Comparison of ENCODE assay signal across 25 cellular contexts in genomic region chr7:140439359-140439758, GRCh38. TPM values are rescaled to one million over a fixed set of nuclear protein-coding genes. Genes with fewer than 3 reads are reported as not detected.
DNase-seq lines count a peak whose midpoint lies in the region; ATAC-seq, FAIRE-seq and TF ChIP-seq lines count a peak whose summit lies in the region.
"Had no signal": no experiment of that assay in that cellular context is flagged by ENCODE, and none has a peak within 500 bp of the region (broad histone marks: within the 10 kb centered on the region; RNA-seq: fewer than 3 reads in every experiment).

No MANE protein-coding gene starts in this region.

- no peak overlapping the region for H3K4ac ChIP-seq in H1 (replicated peaks; ENCODE audit: insufficient read length, low read depth, low read length)

- H2BK20ac ChIP-seq in H1 (ENCODE audit: low read length) = no peak overlapping the region

- H3K23ac ChIP-seq in H1 (ENCODE audit: insufficient read length) = no peak overlapping the region

- no peaks in the 10 kb centered on the region for H3K9me3 ChIP-seq in H1 (ENCODE audit: insufficient read depth in 2 of 2, low read depth in 1 of 2, low read length in 1 of 2)
- H3K9me3 ChIP-seq: gastrocnemius medialis, prostate gland, thoracic aorta had no signal

- H3K27ac ChIP-seq in H1 (ENCODE audit: low read depth, low read length) = no peak overlapping the region
- H3K27ac ChIP-seq: gastrocnemius medialis, neural progenitor cell, prostate gland, thoracic aorta had no signal

- H2AFZ ChIP-seq in H1 (ENCODE audit: low read length) = no peak overlapping the region
- H2AFZ ChIP-seq: neural progenitor cell had no signal

- no peak for TF ChIP-seq POLR2A in H1 (IDR thresholded peaks at IDR 0.05; ENCODE audit: control extremely low read depth in 1 of 2, low read depth in 2 of 2, low read length in 2 of 2)

- no peaks in the 10 kb centered on the region for H3K36me3 ChIP-seq in H1 (ENCODE audit: control insufficient read depth in 2 of 4, insufficient read depth in 4 of 4, low read length in 3 of 4)
- H3K36me3 ChIP-seq: gastrocnemius medialis, neural progenitor cell, prostate gland, thoracic aorta had no signal

- H3K9me3 Mint-ChIP-seq in T-helper 2 cell treated with Interferon-gamma antibody and Interleukin-4, amounts not matched to agents 5 μg/mL and 100 μg/mL, for 36 hours = no peaks in the 10 kb centered on the region
- H3K9me3 Mint-ChIP-seq: neural progenitor cell had no signal

- peaks cover 2% of the 10 kb centered on the region for H3K36me3 Mint-ChIP-seq in T-helper 2 cell treated with Interferon-gamma antibody and Interleukin-4, amounts not matched to agents 5 μg/mL and 100 μg/mL, for 36 hours (ENCODE audit: low read depth)

- H3K18ac ChIP-seq in H1 (ENCODE audit: extremely low read depth, low read length) = no peak overlapping the region

- CTCF ChIA-PET in H1 (lab: Charles Lee; ENCODE audit: partially characterized antibody) = interaction anchor here (1.0 to 1.5 kb wide), 5 partner anchors 10 to 837 kb away, joined by 3 to 5 read pairs (median 3); no protein-coding TSS in a partner anchor

- no peak for TF ChIP-seq EP300 in H1 (IDR thresholded peaks at IDR 0.05; ENCODE audit: borderline replicate concordance in 1 of 2, low read depth in 2 of 2, low read length in 2 of 2)

- no peak overlapping the region for H3K4me3 ChIP-seq in H1 (ENCODE audit: extremely low read depth in 1 of 4, insufficient read depth in 2 of 4, low read depth in 3 of 4, low read length in 4 of 4)
- H3K4me3 ChIP-seq: gastrocnemius medialis, neural progenitor cell, prostate gland, smooth muscle cell, thoracic aorta had no signal

- no peak overlapping the region for H3K4me3 Mint-ChIP-seq in T-helper 2 cell treated with Interferon-gamma antibody and Interleukin-4, amounts not matched to agents 5 μg/mL and 100 μg/mL, for 36 hours
- H3K4me3 Mint-ChIP-seq: neural progenitor cell had no signal

- no peak overlapping the region for H4K91ac ChIP-seq in H1 (replicated peaks; ENCODE audit: insufficient read length, low read length)

- H3K4me1 Mint-ChIP-seq in T-helper 2 cell treated with Interferon-gamma antibody and Interleukin-4, amounts not matched to agents 5 μg/mL and 100 μg/mL, for 36 hours (ENCODE audit: low read depth) = peaks cover 9% of the 10 kb centered on the region
- H3K4me1 Mint-ChIP-seq: neural progenitor cell had no signal

- no peak overlapping the region for H2BK120ac ChIP-seq in H1 (replicated peaks; ENCODE audit: low read depth, low read length)

- H3K79me1 ChIP-seq in H1 (ENCODE audit: low read depth, low read length) = no peaks in the 10 kb centered on the region

- H3K27me3 Mint-ChIP-seq in T-helper 2 cell treated with Interferon-gamma antibody and Interleukin-4, amounts not matched to agents 5 μg/mL and 100 μg/mL, for 36 hours (ENCODE audit: low read depth) = no peaks in the 10 kb centered on the region

- ATAC-seq in GM18867 (IDR thresholded peaks at IDR 0.05; ENCODE audit: unreplicated experiment) (peak; percentile 91), HG02852 (IDR thresholded peaks at IDR 0.05; ENCODE audit: unreplicated experiment) (peak; percentile 81)
- ATAC-seq: gastrocnemius medialis, left cardiac atrium had no signal

- TF ChIP-seq CTCF in H1 (IDR thresholded peaks at IDR 0.05; ENCODE audit: control extremely low read depth in 1 of 3, insufficient read depth in 1 of 3, low read depth in 1 of 3, low read length in 3 of 3) = no peak

- POLR2A ChIA-PET in H1 (lab: Charles Lee; ENCODE audit: partially characterized antibody) = interaction anchor here (1.0 kb wide), 1 partner anchor 11 kb away, joined by 4 read pairs; no protein-coding TSS in a partner anchor

- H4K20me1 ChIP-seq in H1 (replicated peaks in 1 of 2; ENCODE audit: control insufficient read depth in 1 of 2, insufficient read depth in 2 of 2, low read length in 2 of 2) = no peaks in the 10 kb centered on the region

- peak; percentile 24 for FAIRE-seq in H1 (lab: Jason Lieb, UNC)
- FAIRE-seq: D721Med had no signal

- TF ChIP-seq RAD21 in H1 (IDR thresholded peaks at IDR 0.05 in 1 of 2, conservative IDR thresholded peaks at IDR 0.05 in 1 of 2; ENCODE audit: low read depth in 2 of 2, low read length in 2 of 2) = no peak

- 92% methylated on average over 3 of the region's 3 CpGs; no CpG with 5 or more reads in 1 of the 2 experiments for WGBS in H1 (ENCODE audit: extremely low coverage in 1 of 2, insufficient coverage in 1 of 2, insufficient read length in 1 of 2, insufficient replicate concordance in 2 of 2, low coverage in 1 of 2, low lambda C conversion rate in 2 of 2, missing lambda C conversion rate in 1 of 2), 2 experiments

- no peak overlapping the region for H4K5ac ChIP-seq in H1 (ENCODE audit: insufficient read length, low read depth, low read length)

- no peak overlapping the region for H3K14ac ChIP-seq in H1 (ENCODE audit: insufficient read length)

- no peak overlapping the region for H3K9ac ChIP-seq in H1 (replicated peaks in 1 of 4; ENCODE audit: extremely low read depth in 1 of 4, low read depth in 3 of 4, low read length in 3 of 4)
- H3K9ac ChIP-seq: neural progenitor cell had no signal

- H2BK5ac ChIP-seq in H1 (ENCODE audit: low read depth, low read length) = no peak overlapping the region

- no peak overlapping the region for H2AK5ac ChIP-seq in H1 (ENCODE audit: low read depth, low read length)

- no peak overlapping the region for H3K4me2 ChIP-seq in H1 (ENCODE audit: insufficient read depth in 1 of 2, low read depth in 2 of 2, low read length in 2 of 2)
- H3K4me2 ChIP-seq: neural progenitor cell, smooth muscle cell had no signal

- no peak overlapping the region for H4K8ac ChIP-seq in H1 (ENCODE audit: extremely low read depth, insufficient read depth, low read length)

- H3K27me3 ChIP-seq in H1 (replicated peaks in 1 of 4; ENCODE audit: control insufficient read depth in 3 of 4, extremely low read depth in 1 of 4, insufficient read depth in 3 of 4, low read length in 3 of 4) = no peaks in the 10 kb centered on the region
- H3K27me3 ChIP-seq: gastrocnemius medialis, neural progenitor cell had no signal

- peak overlapping the region; percentile 15 for H3K27ac Mint-ChIP-seq in T-helper 2 cell treated with Interferon-gamma antibody and Interleukin-4, amounts not matched to agents 5 μg/mL and 100 μg/mL, for 36 hours
- H3K27ac Mint-ChIP-seq: neural progenitor cell had no signal

- no peaks in the 10 kb centered on the region for H3K4me1 ChIP-seq in H1 (replicated peaks in 1 of 4; ENCODE audit: control insufficient read depth in 3 of 4, insufficient read depth in 4 of 4, low read length in 3 of 4)
- H3K4me1 ChIP-seq: gastrocnemius medialis, neural progenitor cell, prostate gland had no signal

- H3K79me2 ChIP-seq in H1 (ENCODE audit: control insufficient read depth in 1 of 2, insufficient read depth in 2 of 2, low read length in 2 of 2) = no peaks in the 10 kb centered on the region

- no peak overlapping the region for H2BK15ac ChIP-seq in H1 (ENCODE audit: low read length)

- no peak overlapping the region for H2BK12ac ChIP-seq in H1 (ENCODE audit: low read depth, low read length)

- H3K23me2 ChIP-seq in H1 (ENCODE audit: low read depth, low read length) = no peaks in the 10 kb centered on the region; the same call in 1 of the 2 replicates

- H3K56ac ChIP-seq in H1 (replicated peaks; ENCODE audit: insufficient read length, low read depth, low read length) = no peak overlapping the region

- DNase-seq in T-helper 2 cell treated with Interferon-gamma antibody and Interleukin-4, amounts not matched to agents 5 μg/mL and 100 μg/mL, for 36 hours (ENCODE audit: low spot score) = no peak
- no peak for DNase-seq in T-helper 2 cell
- no peak for DNase-seq in H1 (ENCODE audit: low read depth in 1 of 2, low spot score in 2 of 2)
- no peak for DNase-seq in COR-L47 (lab: John Stamatoyannopoulos, UW)
- DNase-seq in HuH-7 (ENCODE audit: low spot score) = no peak
- DNase-seq in D341Med (ENCODE audit: low spot score) = no peak
- DNase-seq: activated effector memory CD4-positive, alpha-beta T cell treated with anti-CD3 and anti-CD28 coated beads, Interleukin-2, amount 50 U/mL, for 16 hours; amygdala; gastrocnemius medialis; KBM-7; left cardiac atrium; midbrain; NCI-H2029; NCI-H524; Right ventricle myocardium superior; stimulated activated CD8-positive, alpha-beta memory T cell treated with anti-CD3 and anti-CD28 coated beads, Interleukin-4, amount 100 ng/mL, for 48 hours had no signal

TF ChIP-seq in H1, 55 proteins besides CTCF, POLR2A, EP300 and RAD21 (continues in another document):
- TF ChIP-seq KDM5A (IDR thresholded peaks at IDR 0.05; ENCODE audit: low read length) (no peak), TAF7 (optimal IDR thresholded peaks at IDR 0.05; ENCODE audit: borderline replicate concordance, low read depth, low read length) (no peak)

RNA-seq across cellular contexts. Expression of gene RAB19, which starts 35.5 kb away (rescaled TPM):
- total RNA-seq in H1 (2021; fragmentation: NEBNext Ultra II Directional; extraction: Animal tissue kit (Norgen Biotek cat#: 25700)) = 9.8 TPM in 2 replicates
- polyA plus RNA-seq in H1 (2011; rRNA removed) = 9.8 and 11.0 TPM in 2 replicates
- polyA plus RNA-seq in H1 (2011; cell fraction: cytosol; rRNA removed) = 11.4 TPM
- 4.9 TPM for polyA plus RNA-seq in H1 (2011; cell fraction: nucleus; rRNA removed)
- polyA plus RNA-seq in H1 (2012, experiment 1 of 2) = 2.4 to 5.7 TPM (median 4.6 TPM) in 4 replicates
- polyA plus RNA-seq in H1 (2012, experiment 2 of 2) = 4.7 TPM
- polyA plus RNA-seq in H1 (2013, experiment 1 of 2) = 4.8 TPM
- 5.5 TPM for polyA plus RNA-seq in H1 (2013, experiment 2 of 2)
- 32.3 and 35.9 TPM in 2 replicates for polyA minus RNA-seq in H1 (2011; rRNA and poly(A)+ RNA removed)
- polyA minus RNA-seq in H1 (2011; cell fraction: cytosol; rRNA and poly(A)+ RNA removed) = 10.0 TPM
- polyA minus RNA-seq in H1 (2011; cell fraction: nucleus; rRNA and poly(A)+ RNA removed) = 9.0 TPM
- total RNA-seq: A172, gastrocnemius medialis, left cardiac atrium, Right ventricle myocardium superior, smooth muscle cell, thoracic aorta had no signal
- polyA plus RNA-seq: BJ, smooth muscle cell had no signal

RNA-seq across cellular contexts. Expression of gene MKRN1, which starts 39.9 kb away (rescaled TPM):
- total RNA-seq in H1 (2021; fragmentation: NEBNext Ultra II Directional; extraction: Animal tissue kit (Norgen Biotek cat#: 25700)) = 94.6 and 99.6 TPM in 2 replicates
- polyA plus RNA-seq in H1 (2011; rRNA removed) = 35.1 and 46.2 TPM in 2 replicates
- 55.2 TPM for polyA plus RNA-seq in H1 (2011; cell fraction: cytosol; rRNA removed)
- 47.1 TPM for polyA plus RNA-seq in H1 (2011; cell fraction: nucleus; rRNA removed)
- 79.4 to 96.7 TPM (median 81.8 TPM) in 4 replicates for polyA plus RNA-seq in H1 (2012, experiment 1 of 2)
- polyA plus RNA-seq in H1 (2012, experiment 2 of 2) = 21.0 TPM
- 70.8 TPM for polyA plus RNA-seq in H1 (2013, experiment 1 of 2)
- 72.2 TPM for polyA plus RNA-seq in H1 (2013, experiment 2 of 2)
- 81.2 and 83.4 TPM in 2 replicates for polyA minus RNA-seq in H1 (2011; rRNA and poly(A)+ RNA removed)
- polyA minus RNA-seq in H1 (2011; cell fraction: cytosol; rRNA and poly(A)+ RNA removed) = 63.6 TPM
- polyA minus RNA-seq in H1 (2011; cell fraction: nucleus; rRNA and poly(A)+ RNA removed) = 47.2 TPM

RNA-seq across cellular contexts. Expression of gene SLC37A3, which starts 41.0 kb away (rescaled TPM):
- 47.3 and 58.2 TPM in 2 replicates for total RNA-seq in H1 (2021; fragmentation: NEBNext Ultra II Directional; extraction: Animal tissue kit (Norgen Biotek cat#: 25700))
- polyA plus RNA-seq in H1 (2011; rRNA removed) = 71.0 and 74.1 TPM in 2 replicates
- 81.6 TPM for polyA plus RNA-seq in H1 (2011; cell fraction: cytosol; rRNA removed)
- polyA plus RNA-seq in H1 (2011; cell fraction: nucleus; rRNA removed) = 91.2 TPM
- polyA plus RNA-seq in H1 (2012, experiment 1 of 2) = 35.5 to 45.0 TPM (median 40.6 TPM) in 4 replicates
- 6.0 TPM for polyA plus RNA-seq in H1 (2012, experiment 2 of 2)
- 54.0 TPM for polyA plus RNA-seq in H1 (2013, experiment 1 of 2)
- 57.0 TPM for polyA plus RNA-seq in H1 (2013, experiment 2 of 2)
- 113 and 115 TPM in 2 replicates for polyA minus RNA-seq in H1 (2011; rRNA and poly(A)+ RNA removed)
- 31.4 TPM for polyA minus RNA-seq in H1 (2011; cell fraction: cytosol; rRNA and poly(A)+ RNA removed)
- 93.1 TPM for polyA minus RNA-seq in H1 (2011; cell fraction: nucleus; rRNA and poly(A)+ RNA removed)
